ENCODE assay signal across 9 cellular contexts in the genomic region with DNA sequence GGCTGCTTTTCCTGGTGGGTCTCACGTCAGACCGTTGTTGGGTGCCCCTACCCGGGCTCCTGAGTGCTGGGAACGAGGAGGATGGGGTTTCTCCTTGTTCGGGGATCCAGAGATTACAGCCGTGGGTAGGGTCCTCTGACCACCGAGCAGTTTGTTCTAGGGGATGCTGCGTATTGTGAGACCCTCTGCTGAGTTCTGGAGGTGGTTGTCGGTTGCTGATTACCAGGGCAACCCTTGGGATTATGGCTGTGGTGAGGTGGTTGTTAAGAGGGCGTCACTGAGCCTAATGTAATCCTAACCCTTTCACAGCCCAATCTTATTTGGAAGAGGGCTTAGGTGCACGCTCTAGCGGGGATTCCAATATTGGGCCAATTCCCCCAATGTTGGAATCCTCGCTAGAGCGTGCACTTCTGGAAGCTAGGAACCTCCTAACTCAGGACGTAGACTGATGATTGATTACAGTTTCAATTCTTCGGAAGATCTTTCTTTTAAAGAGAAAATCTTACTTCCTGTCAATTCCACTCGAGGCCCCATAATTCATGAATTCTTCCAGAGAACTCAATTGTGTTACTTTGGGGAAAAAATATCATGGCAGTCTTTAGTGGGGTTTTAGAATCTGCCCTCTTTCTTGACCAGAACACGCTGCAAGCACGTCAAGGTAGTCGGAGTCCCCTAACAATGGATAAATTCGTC. TPM values are rescaled to one million over a fixed set of nuclear protein-coding genes. Genes with fewer than 3 reads are reported as not detected.
DNase-seq lines count a peak whose midpoint lies in the region; ATAC-seq and TF ChIP-seq lines count a peak whose summit lies in the region.
"Had no signal": no experiment of that assay in that cellular context is flagged by ENCODE, and none has a peak within 500 bp of the region (broad histone marks: within the 10 kb centered on the region; RNA-seq: fewer than 3 reads in every experiment).

No MANE protein-coding gene starts in this region.

- H3K4me3 ChIP-seq in LNCaP clone FGC (ENCODE audit: low read depth, low read length) (peak overlapping the region; percentile 99), duodenal mucosa (ENCODE audit: low read depth in 1 of 2, low read length in 2 of 2) (peak overlapping the region; percentile 94 to 99), neural cell (ENCODE audit: low read length) (peak overlapping the region; percentile 83)

- H3K9me3 Mint-ChIP-seq in activated CD8-positive, alpha-beta memory T cell treated with anti-CD3 and anti-CD28 coated beads, Interleukin-2, amount 10 ng/mL, durations not matched to agents 7 days and 5 days (ENCODE audit: low read depth): no peaks in the 10 kb centered on the region
- H3K9me3 Mint-ChIP-seq: activated B cell treated with CpG ODN at 0.5 μM for 24 hours had no signal

- no peaks in the 10 kb centered on the region for H3F3A ChIP-seq in neural cell (ENCODE audit: insufficient read depth, low read length, poor library complexity, severe bottlenecking)

- peak overlapping the region; percentile 67 for H3K4me2 ChIP-seq in neural cell (ENCODE audit: low read length)

- H3K27me3 Mint-ChIP-seq in activated CD8-positive, alpha-beta memory T cell treated with anti-CD3 and anti-CD28 coated beads, Interleukin-2, amount 10 ng/mL, durations not matched to agents 7 days and 5 days: no peaks in the 10 kb centered on the region
- H3K27me3 Mint-ChIP-seq: activated B cell treated with CpG ODN at 0.5 μM for 24 hours had no signal

- ATAC-seq in HG03378 (IDR thresholded peaks at IDR 0.05; ENCODE audit: unreplicated experiment): no peak
- ATAC-seq in GM19351 (IDR thresholded peaks at IDR 0.05; ENCODE audit: unreplicated experiment): no peak
- ATAC-seq in GM19023 (IDR thresholded peaks at IDR 0.05; ENCODE audit: unreplicated experiment): no peak
- ATAC-seq in activated CD8-positive, alpha-beta memory T cell treated with anti-CD3 and anti-CD28 coated beads, Interleukin-2, amount 10 ng/mL, durations not matched to agents 7 days and 5 days: no peak

- no peak overlapping the region for H3K4me3 Mint-ChIP-seq in activated CD8-positive, alpha-beta memory T cell treated with anti-CD3 and anti-CD28 coated beads, Interleukin-2, amount 10 ng/mL, durations not matched to agents 7 days and 5 days
- H3K4me3 Mint-ChIP-seq: activated B cell treated with CpG ODN at 0.5 μM for 24 hours had no signal

- no peaks in the 10 kb centered on the region for H3K9me3 ChIP-seq in ES-I3 (ENCODE audit: control insufficient read depth, insufficient read depth, low read length)
- H3K9me3 ChIP-seq in duodenal mucosa (ENCODE audit: control insufficient read depth in 1 of 2, low read length in 2 of 2): no peaks in the 10 kb centered on the region
- no peaks in the 10 kb centered on the region for H3K9me3 ChIP-seq in neural cell (ENCODE audit: low read length)

- H3K4me1 ChIP-seq in ES-I3 (ENCODE audit: insufficient read depth, low read length): peaks cover 8% of the 10 kb centered on the region; the same call in 1 of the 2 replicates
- peaks cover 8 to 27% of the 10 kb centered on the region in 2 donors for H3K4me1 ChIP-seq in duodenal mucosa (ENCODE audit: control insufficient read depth in 1 of 2, insufficient read depth in 2 of 2, low read length in 2 of 2)

- no peaks in the 10 kb centered on the region for H3K9me2 ChIP-seq in neural cell (ENCODE audit: insufficient read depth, low read length)

- H3K79me2 ChIP-seq in neural cell (replicated peaks; ENCODE audit: insufficient read depth, low read length): peaks cover 31% of the 10 kb centered on the region

- H2AFZ ChIP-seq in neural cell (ENCODE audit: low read depth, low read length): peak overlapping the region; percentile 59

- H3K27ac ChIP-seq in duodenal mucosa (ENCODE audit: low read depth, low read length) (peak overlapping the region; percentile 95), neural cell (ENCODE audit: low read length) (peak overlapping the region; percentile 71)

- H3K36me3 ChIP-seq in ES-I3 (ENCODE audit: insufficient read depth, low read length) (no peaks in the 10 kb centered on the region; the same call in 1 of the 2 replicates), duodenal mucosa (ENCODE audit: control insufficient read depth in 1 of 2, insufficient read depth in 2 of 2, low read length in 2 of 2) (no peaks in the 10 kb centered on the region), neural cell (ENCODE audit: insufficient read depth, low read length) (no peaks in the 10 kb centered on the region)

- H4K20me1 ChIP-seq in neural cell (ENCODE audit: insufficient read depth): no peaks in the 10 kb centered on the region

- H3K27ac Mint-ChIP-seq in activated CD8-positive, alpha-beta memory T cell treated with anti-CD3 and anti-CD28 coated beads, Interleukin-2, amount 10 ng/mL, durations not matched to agents 7 days and 5 days: no peak overlapping the region
- H3K27ac Mint-ChIP-seq: activated B cell treated with CpG ODN at 0.5 μM for 24 hours had no signal

- peaks cover 37% of the 10 kb centered on the region for H3K4me1 Mint-ChIP-seq in activated CD8-positive, alpha-beta memory T cell treated with anti-CD3 and anti-CD28 coated beads, Interleukin-2, amount 10 ng/mL, durations not matched to agents 7 days and 5 days

- no peaks in the 10 kb centered on the region for H3K27me3 ChIP-seq in duodenal mucosa (ENCODE audit: control insufficient read depth in 1 of 2, insufficient read depth in 2 of 2, low read length in 2 of 2)
- no peaks in the 10 kb centered on the region for H3K27me3 ChIP-seq in neural cell (ENCODE audit: insufficient read depth, low read depth, low read length)

- H3K9ac ChIP-seq in ES-I3 (ENCODE audit: low read depth, low read length) (peak overlapping the region; percentile 65), duodenal mucosa (ENCODE audit: low read depth in 1 of 2, low read length in 2 of 2) (peak overlapping the region; percentile 86 to 87), neural cell (ENCODE audit: low read length) (peak overlapping the region; percentile 76)

- DNase-seq in LNCaP clone FGC (ENCODE audit: low read depth): no peak
- no peak for DNase-seq in activated CD8-positive, alpha-beta memory T cell treated with anti-CD3 and anti-CD28 coated beads, Interleukin-2, amount 10 ng/mL, durations not matched to agents 7 days and 5 days

- peaks cover 27% of the 10 kb centered on the region for H3K36me3 Mint-ChIP-seq in activated CD8-positive, alpha-beta memory T cell treated with anti-CD3 and anti-CD28 coated beads, Interleukin-2, amount 10 ng/mL, durations not matched to agents 7 days and 5 days

- CTCF ChIA-PET in activated CD8-positive, alpha-beta memory T cell treated with anti-CD3 and anti-CD28 coated beads, Interleukin-2, amount 10 ng/mL, durations not matched to agents 7 days and 5 days (lab: Charles Lee): interaction anchor here (0.7 to 2.9 kb wide), 8 partner anchors 8 to 753 kb away, joined by 3 to 11 read pairs (median 3); a partner anchor contains a TSS

- TF ChIP-seq CTCF in LNCaP clone FGC (IDR thresholded peaks at IDR 0.05; ENCODE audit: control insufficient read depth, extremely low read depth, insufficient read depth) (no peak), neural cell (IDR thresholded peaks at IDR 0.05; ENCODE audit: poor library complexity, severe bottlenecking) (no peak)

- no peak for TF ChIP-seq RAD21 in neural cell (conservative IDR thresholded peaks at IDR 0.05)

- no peak for TF ChIP-seq EP300 in neural cell (conservative IDR thresholded peaks at IDR 0.05; ENCODE audit: poor library complexity, severe bottlenecking)

TF ChIP-seq in neural cell, 6 proteins besides CTCF, POLR2A, EP300 and RAD21:
- TF ChIP-seq POLR2AphosphoS5 (IDR thresholded peaks at IDR 0.05) (no peak), MXI1 (conservative IDR thresholded peaks at IDR 0.05; ENCODE audit: poor library complexity, severe bottlenecking) (no peak), TAF1 (IDR thresholded peaks at IDR 0.05; ENCODE audit: low read depth) (no peak), EZH2 (IDR thresholded peaks at IDR 0.05; ENCODE audit: borderline replicate concordance, insufficient read depth, low read length, poor library complexity, severe bottlenecking) (no peak), SMC3 (conservative IDR thresholded peaks at IDR 0.05; ENCODE audit: poor library complexity) (no peak)
- TF ChIP-seq, protein P1, sequence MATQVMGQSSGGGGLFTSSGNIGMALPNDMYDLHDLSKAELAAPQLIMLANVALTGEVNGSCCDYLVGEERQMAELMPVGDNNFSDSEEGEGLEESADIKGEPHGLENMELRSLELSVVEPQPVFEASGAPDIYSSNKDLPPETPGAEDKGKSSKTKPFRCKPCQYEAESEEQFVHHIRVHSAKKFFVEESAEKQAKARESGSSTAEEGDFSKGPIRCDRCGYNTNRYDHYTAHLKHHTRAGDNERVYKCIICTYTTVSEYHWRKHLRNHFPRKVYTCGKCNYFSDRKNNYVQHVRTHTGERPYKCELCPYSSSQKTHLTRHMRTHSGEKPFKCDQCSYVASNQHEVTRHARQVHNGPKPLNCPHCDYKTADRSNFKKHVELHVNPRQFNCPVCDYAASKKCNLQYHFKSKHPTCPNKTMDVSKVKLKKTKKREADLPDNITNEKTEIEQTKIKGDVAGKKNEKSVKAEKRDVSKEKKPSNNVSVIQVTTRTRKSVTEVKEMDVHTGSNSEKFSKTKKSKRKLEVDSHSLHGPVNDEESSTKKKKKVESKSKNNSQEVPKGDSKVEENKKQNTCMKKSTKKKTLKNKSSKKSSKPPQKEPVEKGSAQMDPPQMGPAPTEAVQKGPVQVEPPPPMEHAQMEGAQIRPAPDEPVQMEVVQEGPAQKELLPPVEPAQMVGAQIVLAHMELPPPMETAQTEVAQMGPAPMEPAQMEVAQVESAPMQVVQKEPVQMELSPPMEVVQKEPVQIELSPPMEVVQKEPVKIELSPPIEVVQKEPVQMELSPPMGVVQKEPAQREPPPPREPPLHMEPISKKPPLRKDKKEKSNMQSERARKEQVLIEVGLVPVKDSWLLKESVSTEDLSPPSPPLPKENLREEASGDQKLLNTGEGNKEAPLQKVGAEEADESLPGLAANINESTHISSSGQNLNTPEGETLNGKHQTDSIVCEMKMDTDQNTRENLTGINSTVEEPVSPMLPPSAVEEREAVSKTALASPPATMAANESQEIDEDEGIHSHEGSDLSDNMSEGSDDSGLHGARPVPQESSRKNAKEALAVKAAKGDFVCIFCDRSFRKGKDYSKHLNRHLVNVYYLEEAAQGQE (IDR thresholded peaks at IDR 0.05; ENCODE audit: borderline replicate concordance): no peak

RNA-seq across cellular contexts. Expression of a gene that starts 0.5 kb away (rescaled TPM):
- 4.0 and 4.4 TPM in 2 replicates for polyA plus RNA-seq in neural cell
- polyA minus RNA-seq in neural cell: 7.3 and 8.3 TPM in 2 replicates
- 10 to 100 TPM; 11.8 to 13.1 TPM for total RNA-seq in activated CD8-positive, alpha-beta memory T cell treated with anti-CD3 and anti-CD28 coated beads, Interleukin-2, amount 10 ng/mL, durations not matched to agents 7 days and 5 days

RNA-seq across cellular contexts. Expression of a gene that starts 0.9 kb away (rescaled TPM):
- 303 and 328 TPM in 2 replicates for polyA plus RNA-seq in neural cell
- polyA minus RNA-seq in neural cell: 188 and 210 TPM in 2 replicates
- total RNA-seq in activated CD8-positive, alpha-beta memory T cell treated with anti-CD3 and anti-CD28 coated beads, Interleukin-2, amount 10 ng/mL, durations not matched to agents 7 days and 5 days: 100 to 1,000 TPM; 165 to 171 TPM

RNA-seq across cellular contexts. Expression of a gene that starts 35.9 kb away (rescaled TPM):
- polyA plus RNA-seq in neural cell: not detected in 2 replicates
- polyA minus RNA-seq in neural cell: not detected in 2 replicates
- not detected for total RNA-seq in activated CD8-positive, alpha-beta memory T cell treated with anti-CD3 and anti-CD28 coated beads, Interleukin-2, amount 10 ng/mL, durations not matched to agents 7 days and 5 days
- total RNA-seq: activated B cell treated with CpG ODN at 0.5 μM for 24 hours had no signal
